12 cellular contexts compared by ENCODE assay signal in genomic region chr5:149283611-149284480, GRCh38. TPM values are rescaled to one million over a fixed set of nuclear protein-coding genes. Genes with fewer than 3 reads are reported as not detected.
DNase-seq lines count a peak whose midpoint lies in the region; ATAC-seq and TF ChIP-seq lines count a peak whose summit lies in the region.
"Had no signal": no experiment of that assay in that cellular context is flagged by ENCODE, and none has a peak within 500 bp of the region (broad histone marks: within the 10 kb centered on the region; RNA-seq: fewer than 3 reads in every experiment).

No MANE protein-coding gene starts in this region.

- H3K36me3 ChIP-seq in left ventricle myocardium inferior = no peaks in the 10 kb centered on the region
- H3K36me3 ChIP-seq in right atrium auricular region = no peaks in the 10 kb centered on the region
- H3K36me3 ChIP-seq: upper lobe of right lung had no signal

- intact Hi-C loops in left ventricle myocardium inferior (cut with micrococcal nuclease) = no loop called here
- intact Hi-C loops in left cardiac atrium (cut with DNase I) = no loop called here

- no peaks in the 10 kb centered on the region for H3K9me3 ChIP-seq in left ventricle myocardium inferior (replicated peaks)
- no peaks in the 10 kb centered on the region for H3K9me3 ChIP-seq in right atrium auricular region
- H3K9me3 ChIP-seq: upper lobe of right lung had no signal

- DNase-seq in left ventricle myocardium inferior = no peak
- no peak for DNase-seq in left cardiac atrium
- peak; percentile 10 for DNase-seq in NCI-H748 treated with DMSO at 0.1 percent for 48 hours (lab: John Stamatoyannopoulos, UW)
- no peak for DNase-seq in right atrium auricular region (ENCODE audit: low spot score)
- DNase-seq in OCI-M1 (lab: John Stamatoyannopoulos, UW) = no peak
- DNase-seq in activated naive CD4-positive, alpha-beta T cell treated with Interleukin-2 at 50 U/mL for 16 hours = no peak
- DNase-seq in left lobe of liver (ENCODE audit: low spot score) = no peak
- DNase-seq: effector CD4-positive, alpha-beta T cell; small intestine; upper lobe of right lung had no signal

- no peaks in the 10 kb centered on the region for H3K27me3 ChIP-seq in left ventricle myocardium inferior (ENCODE audit: low read depth)
- no peaks in the 10 kb centered on the region for H3K27me3 ChIP-seq in right atrium auricular region
- H3K27me3 ChIP-seq: upper lobe of right lung had no signal

- H3K4me1 ChIP-seq in left ventricle myocardium inferior = peaks cover 100% of the 10 kb centered on the region
- H3K4me1 ChIP-seq in right atrium auricular region = peaks cover 0 to 79% of the 10 kb centered on the region in 2 donors

- H3K27ac ChIP-seq in left ventricle myocardium inferior (replicated peaks) (peak overlapping the region; percentile 95), right atrium auricular region (peak overlapping the region; percentile 76 to 88)
- H3K27ac ChIP-seq: upper lobe of right lung had no signal

- TF ChIP-seq CTCF in left ventricle myocardium inferior (IDR thresholded peaks at IDR 0.05; ENCODE audit: borderline replicate concordance) (no peak), right atrium auricular region (IDR thresholded peaks at IDR 0.05) (no peak)

- H3K4me3 ChIP-seq in left ventricle myocardium inferior (peak overlapping the region; percentile 24), right atrium auricular region (no peak overlapping the region)
- H3K4me3 ChIP-seq: upper lobe of right lung had no signal

- ATAC-seq in left cardiac atrium = no peak
- no peak for ATAC-seq in GM21515 (IDR thresholded peaks at IDR 0.05; ENCODE audit: unreplicated experiment)
- no peak for ATAC-seq in left lobe of liver
- ATAC-seq: upper lobe of right lung had no signal

RNA-seq across cellular contexts. Expression of gene AFAP1L1, which starts 12.2 kb away (rescaled TPM):
- 40.6 TPM for total RNA-seq in left ventricle myocardium inferior
- 10 to 100 TPM; 32.8 to 38.6 TPM for total RNA-seq in left cardiac atrium
- total RNA-seq in right atrium auricular region = 10 to 100 TPM; 45.6 to 48.9 TPM
- 2.6 TPM for total RNA-seq in left lobe of liver
- total RNA-seq: B cell had no signal
